26 cellular contexts compared by ENCODE assay signal in genomic region chr20:44008806-44009678, GRCh38.
DNase-seq lines count a peak whose midpoint lies in the region; ATAC-seq and TF ChIP-seq lines count a peak whose summit lies in the region.
"Had no signal": no experiment of that assay in that cellular context is flagged by ENCODE, and none has a peak within 500 bp of the region (broad histone marks: within the 10 kb centered on the region; RNA-seq: fewer than 3 reads in every experiment).

No MANE protein-coding gene starts in this region.

- intact Hi-C loops in PC-3 (cut with micrococcal nuclease) = no loop called here
- intact Hi-C loops in naive thymus-derived CD4-positive, alpha-beta T cell (cut with micrococcal nuclease) = no loop called here

- TF ChIP-seq CTCF in PC-3 (conservative IDR thresholded peaks at IDR 0.05; ENCODE audit: low read depth, low read length) (no peak), foreskin keratinocyte (conservative IDR thresholded peaks at IDR 0.05) (no peak), GM13976 (IDR thresholded peaks at IDR 0.05; ENCODE audit: borderline replicate concordance, control extremely low read depth, extremely low read depth, insufficient read depth, missing control alignments) (no peak)

- no peaks in the 10 kb centered on the region for H3K79me2 ChIP-seq in PC-3 (ENCODE audit: low read length)

- H3K27ac ChIP-seq in BLaER1 (no peak overlapping the region), PC-3 (ENCODE audit: low read length) (no peak overlapping the region), foreskin keratinocyte (no peak overlapping the region)
- H3K27ac ChIP-seq in naive thymus-derived CD4-positive, alpha-beta T cell (ENCODE audit: low read depth, low read length) = no peak overlapping the region
- H3K27ac ChIP-seq: coronary artery, heart left ventricle, left ventricle myocardium inferior, prostate gland had no signal

- BruUV-seq in PC-3 (replicated peaks; lab: Mats Ljungman, UMichigan) = no TSS peak

- CTCF ChIA-PET in PC-3 (lab: Charles Lee) = no interaction called here
- CTCF ChIA-PET in naive thymus-derived CD4-positive, alpha-beta T cell (lab: Charles Lee) = no interaction called here

- H3F3A ChIP-seq in PC-3 (ENCODE audit: low read length, unreplicated experiment) = no peaks in the 10 kb centered on the region

- in situ Hi-C loops in GM13976 (cut with MboI; ENCODE audit: low sequenced_read_pairs, unreplicated experiment) = no loop called here

- DNase-seq in DMS153 (lab: John Stamatoyannopoulos, UW) = peak; percentile 89
- DNase-seq in PC-3 = peak; percentile 62
- peak in 1 of 2 donors; percentile 16 for DNase-seq in foreskin keratinocyte
- no peak for DNase-seq in naive thymus-derived CD4-positive, alpha-beta T cell
- no peak for DNase-seq in GM13976 (ENCODE audit: low spot score)
- DNase-seq: activated CD4-positive, alpha-beta T cell treated with anti-CD3 and anti-CD28 coated beads, Interleukin-2, amount 50 U/mL, for 1 hour; activated CD8-positive, alpha-beta memory T cell treated with anti-CD3 and anti-CD28 coated beads, Interleukin-2, amount 50 U/mL, for 4 hours; activated effector memory CD4-positive, alpha-beta T cell treated with Interleukin-2 at 50 U/mL for 16 hours; activated naive CD8-positive, alpha-beta T cell treated with anti-CD3 and anti-CD28 coated beads, Interleukin-2, amount 50 U/mL, for 24 hours; heart left ventricle; left ventricle myocardium inferior; midbrain; NCI-H446 treated with DMSO at 0.1 percent for 48 hours; nephron progenitor cell; stimulated activated naive CD8-positive, alpha-beta T cell treated with anti-CD3 and anti-CD28 coated beads, Interleukin-15, Interleukin-2, amounts not matched to agents 100 U/mL and 50 U/mL, for 24 hours; T-cell had no signal

- H3K36me3 ChIP-seq in BLaER1 (no peaks in the 10 kb centered on the region), PC-3 (ENCODE audit: low read depth, low read length) (no peaks in the 10 kb centered on the region)
- H3K36me3 ChIP-seq in naive thymus-derived CD4-positive, alpha-beta T cell (ENCODE audit: control insufficient read depth in 2 of 3, insufficient read depth in 3 of 3, low read length in 3 of 3) = no peaks in the 10 kb centered on the region
- H3K36me3 ChIP-seq: HAP-1, heart left ventricle, left ventricle myocardium inferior, prostate gland had no signal

- no peak overlapping the region for H3K4me3 ChIP-seq in BLaER1
- no peak overlapping the region for H3K4me3 ChIP-seq in PC-3 (ENCODE audit: low read length)
- H3K4me3 ChIP-seq in naive thymus-derived CD4-positive, alpha-beta T cell (ENCODE audit: low read length) = no peak overlapping the region
- H3K4me3 ChIP-seq: coronary artery, HAP-1, heart left ventricle, left ventricle myocardium inferior, prostate gland had no signal

- no peaks in the 10 kb centered on the region for H3K27me3 ChIP-seq in BLaER1
- H3K27me3 ChIP-seq in PC-3 (ENCODE audit: low read length) = no peaks in the 10 kb centered on the region
- peaks cover 43% of the 10 kb centered on the region for H3K27me3 ChIP-seq in foreskin keratinocyte
- no peaks in the 10 kb centered on the region for H3K27me3 ChIP-seq in naive thymus-derived CD4-positive, alpha-beta T cell (ENCODE audit: control insufficient read depth in 2 of 2, insufficient read depth in 2 of 2, low read length in 2 of 2)

- H3K4me1 ChIP-seq in BLaER1 (peaks cover 38% of the 10 kb centered on the region), PC-3 (ENCODE audit: insufficient read depth, low read length) (0 out of 2 replicates have a peak, but pooled peaks cover 9% of the 10 kb centered on the region), foreskin keratinocyte (no peaks in the 10 kb centered on the region)
- peaks cover 17 to 22% of the 10 kb centered on the region in 2 donors for H3K4me1 ChIP-seq in naive thymus-derived CD4-positive, alpha-beta T cell (ENCODE audit: control insufficient read depth in 2 of 2, insufficient read depth in 2 of 2, low read length in 2 of 2)
- H3K4me1 ChIP-seq: HAP-1 had no signal

- peak overlapping the region; percentile 70 for H3K4me2 ChIP-seq in BLaER1
- H3K4me2 ChIP-seq in PC-3 (ENCODE audit: low read length) = no peak overlapping the region

- no peak overlapping the region for H2AFZ ChIP-seq in PC-3 (ENCODE audit: low read length)

- H3K9me3 ChIP-seq in BLaER1 = no peaks in the 10 kb centered on the region
- no peaks in the 10 kb centered on the region for H3K9me3 ChIP-seq in PC-3 (ENCODE audit: low read length)
- no peaks in the 10 kb centered on the region for H3K9me3 ChIP-seq in naive thymus-derived CD4-positive, alpha-beta T cell (ENCODE audit: control insufficient read depth in 2 of 3, low read length in 3 of 3)
- H3K9me3 ChIP-seq: HAP-1, heart left ventricle, left ventricle myocardium inferior, prostate gland had no signal

- peaks cover 0 to 52% (median 5%) of the 10 kb centered on the region in 5 donors for H3K27me3 Mint-ChIP-seq in naive thymus-derived CD4-positive, alpha-beta T cell

- H3K36me3 Mint-ChIP-seq in naive thymus-derived CD4-positive, alpha-beta T cell = peaks cover 0 to 2% (median 0%) of the 10 kb centered on the region in 5 donors
- H3K36me3 Mint-ChIP-seq: CD8-positive, alpha-beta T cell; T-cell; type B pancreatic cell had no signal

- H3K9ac ChIP-seq in BLaER1 (no peak overlapping the region), PC-3 (ENCODE audit: low read length) (no peak overlapping the region)

- H4K20me1 ChIP-seq in BLaER1 = no peaks in the 10 kb centered on the region; the same call in 1 of the 2 replicates
- no peaks in the 10 kb centered on the region for H4K20me1 ChIP-seq in PC-3 (ENCODE audit: low read length)

- POLR2A ChIA-PET in PC-3 (lab: Charles Lee; ENCODE audit: unreplicated experiment) = interaction anchor here (0.5 kb wide), 1 partner anchor 126 kb away, joined by 4 read pairs; no protein-coding TSS in a partner anchor
- POLR2A ChIA-PET in naive thymus-derived CD4-positive, alpha-beta T cell (lab: Charles Lee) = interaction anchor here (0.6 kb wide), 1 partner anchor 18 kb away, joined by 3 read pairs; no protein-coding TSS in a partner anchor

- H3K4me1 Mint-ChIP-seq in naive thymus-derived CD4-positive, alpha-beta T cell = peaks cover 18 to 39% (median 24%) of the 10 kb centered on the region in 7 donors

- H3K27ac Mint-ChIP-seq in naive thymus-derived CD4-positive, alpha-beta T cell = no peak overlapping the region
- H3K27ac Mint-ChIP-seq: activated naive CD8-positive, alpha-beta T cell treated with anti-CD3 and anti-CD28 coated beads, Interleukin-2, amount 50 U/mL, for 24 hours; CD8-positive, alpha-beta T cell; nephron progenitor cell; T-cell; type B pancreatic cell had no signal

- peaks cover 0 to 2% (median 0%) of the 10 kb centered on the region in 11 donors for H3K9me3 Mint-ChIP-seq in naive thymus-derived CD4-positive, alpha-beta T cell
- H3K9me3 Mint-ChIP-seq: activated naive CD8-positive, alpha-beta T cell treated with anti-CD3 and anti-CD28 coated beads, Interleukin-2, amount 50 U/mL, for 24 hours; brain; CD8-positive, alpha-beta T cell; nephron progenitor cell; T-cell; type B pancreatic cell had no signal

- ATAC-seq in PC-3 (peak; percentile 56), foreskin keratinocyte (peak; percentile 58), HG03095 (IDR thresholded peaks at IDR 0.05; ENCODE audit: unreplicated experiment) (no peak), GM21381 (IDR thresholded peaks at IDR 0.05; ENCODE audit: unreplicated experiment) (no peak)
- ATAC-seq in naive thymus-derived CD4-positive, alpha-beta T cell = no peak
- ATAC-seq: activated naive CD8-positive, alpha-beta T cell treated with anti-CD3 and anti-CD28 coated beads, Interleukin-2, amount 50 U/mL, for 24 hours; CD8-positive, alpha-beta T cell; Right ventricle myocardium inferior; stimulated activated naive CD8-positive, alpha-beta T cell treated with anti-CD3 and anti-CD28 coated beads, Interleukin-15, Interleukin-2, amounts not matched to agents 100 U/mL and 50 U/mL, for 24 hours; T-cell had no signal

- H3K4me3 Mint-ChIP-seq in naive thymus-derived CD4-positive, alpha-beta T cell = no peak overlapping the region
- H3K4me3 Mint-ChIP-seq: activated naive CD8-positive, alpha-beta T cell treated with anti-CD3 and anti-CD28 coated beads, Interleukin-2, amount 50 U/mL, for 24 hours; brain; CD8-positive, alpha-beta T cell; nephron progenitor cell; T-cell; type B pancreatic cell had no signal

- H3K9me2 ChIP-seq in PC-3 (replicated peaks; ENCODE audit: low read length) = no peaks in the 10 kb centered on the region

Comparison
In these comparisons a context has a peak if more than half of its experiments do, and no peak if none do; other contexts are left out.
1. DNase-seq: peak in DMS153 (single experiment) and PC-3 (single experiment); none in naive thymus-derived CD4-positive, alpha-beta T cell (0 of 9) and GM13976 (single experiment).
2. ATAC-seq: peak in PC-3 (single experiment) and foreskin keratinocyte (single experiment); none in naive thymus-derived CD4-positive, alpha-beta T cell (single experiment), HG03095 (single experiment) and GM21381 (single experiment).